ENCODE assay signal across 8 cellular contexts in genomic region chr1:172638885-172639831, GRCh38. TPM values are rescaled to one million over a fixed set of nuclear protein-coding genes. Genes with fewer than 3 reads are reported as not detected.
DNase-seq lines count a peak whose midpoint lies in the region; ATAC-seq and TF ChIP-seq lines count a peak whose summit lies in the region.

No MANE protein-coding gene starts in this region.

- no peak for TF ChIP-seq CTCF in prostate gland (IDR thresholded peaks at IDR 0.05)

- ATAC-seq in GM19023 (IDR thresholded peaks at IDR 0.05; ENCODE audit: unreplicated experiment) (peak; percentile 86), HG03354 (IDR thresholded peaks at IDR 0.05; ENCODE audit: poor library complexity, severe bottlenecking, unreplicated experiment) (peak; percentile 46)

- DNase-seq in activated CD4-positive, CD25-positive, alpha-beta regulatory T cell treated with anti-CD3 and anti-CD28 coated beads, Interleukin-2, amount 50 U/mL, for 72 hours, result peak; percentile 60
- DNase-seq in effector CD4-positive, alpha-beta T cell, result peak; percentile 56
- peak; percentile 91 for DNase-seq in stimulated activated CD4-positive, alpha-beta T cell treated with anti-CD3 and anti-CD28 coated beads, Interleukin-1b, Interleukin-23, amount 100 ng/mL, for 48 hours
- DNase-seq in RPMI8226 (no peak), D341Med (ENCODE audit: low spot score) (no peak), prostate gland (ENCODE audit: low spot score) (no peak)

- no peaks in the 10 kb centered on the region for H3K27me3 ChIP-seq in prostate gland (replicated peaks; ENCODE audit: insufficient read depth)

- WGBS in prostate gland, result 59% methylated on average over 9 of the region's 9 CpGs

- H3K9me3 ChIP-seq in prostate gland, result no peaks in the 10 kb centered on the region

- no peak for TF ChIP-seq POLR2A in prostate gland (IDR thresholded peaks at IDR 0.05)

- intact Hi-C loops in prostate gland (cut with DNase I), result no loop called here

- no peaks in the 10 kb centered on the region for H3K36me3 ChIP-seq in prostate gland

- H3K27ac ChIP-seq in prostate gland, result no peak overlapping the region

- no peaks in the 10 kb centered on the region for H3K4me1 ChIP-seq in prostate gland (replicated peaks)

- no peak overlapping the region for H3K4me3 ChIP-seq in prostate gland

RNA-seq across cellular contexts. Expression of gene FASLG, which starts 19.7 kb away (rescaled TPM):
- not detected for total RNA-seq in prostate gland

Comparison
In these comparisons a context has a peak if more than half of its experiments do, and no peak if none do; other contexts are left out.
1. DNase-seq: peak in activated CD4-positive, CD25-positive, alpha-beta regulatory T cell treated with anti-CD3 and anti-CD28 coated beads, Interleukin-2, amount 50 U/mL, for 72 hours (single experiment), effector CD4-positive, alpha-beta T cell (single experiment) and stimulated activated CD4-positive, alpha-beta T cell treated with anti-CD3 and anti-CD28 coated beads, Interleukin-1b, Interleukin-23, amount 100 ng/mL, for 48 hours (single experiment); none in RPMI8226 (single experiment), D341Med (single experiment) and prostate gland (single experiment).